In genomic region chr2:87246054-87246453, GRCh38 we compare ENCODE assay signal across 7 cellular contexts.
DNase-seq lines count a peak whose midpoint lies in the region; ATAC-seq and TF ChIP-seq lines count a peak whose summit lies in the region.
"Not testable (repeated sequence)": the region's sequence is repeated elsewhere in the genome, so short reads cannot be mapped to it uniquely, and the experiment has no call there.

No MANE protein-coding gene starts in this region.

- H3K36me3 Mint-ChIP-seq in activated T-helper 17 cell treated with anti-CD3 and anti-CD28 coated beads, Interleukin-2, amount 50 U/mL, for 72 hours (ENCODE audit: low read depth), result not testable (repeated sequence)

- H3K4me1 Mint-ChIP-seq in activated T-helper 17 cell treated with anti-CD3 and anti-CD28 coated beads, Interleukin-2, amount 50 U/mL, for 72 hours, result not testable (repeated sequence)

- H3K4me1 ChIP-seq in HUES48 (ENCODE audit: control insufficient read depth, insufficient read depth, low read length), result not testable (repeated sequence)

- not testable (repeated sequence) for H3K27ac Mint-ChIP-seq in activated T-helper 17 cell treated with anti-CD3 and anti-CD28 coated beads, Interleukin-2, amount 50 U/mL, for 72 hours

- H3K4me3 Mint-ChIP-seq in activated T-helper 17 cell treated with anti-CD3 and anti-CD28 coated beads, Interleukin-2, amount 50 U/mL, for 72 hours, result not testable (repeated sequence)

- not testable (repeated sequence) for H3K4me3 ChIP-seq in AG10803 (ENCODE audit: low read length); HUES48 (ENCODE audit: low read depth, low read length)

- not testable (repeated sequence) for H3K27me3 Mint-ChIP-seq in activated T-helper 17 cell treated with anti-CD3 and anti-CD28 coated beads, Interleukin-2, amount 50 U/mL, for 72 hours

- H3K9me3 Mint-ChIP-seq in activated T-helper 17 cell treated with anti-CD3 and anti-CD28 coated beads, Interleukin-2, amount 50 U/mL, for 72 hours, result not testable (repeated sequence)

- peak overlapping the region; percentile 33 for H3K27ac ChIP-seq in HUES48 (ENCODE audit: low read depth, low read length)

- TF ChIP-seq CTCF in AG10803 (conservative IDR thresholded peaks at IDR 0.05; ENCODE audit: low read length), result not testable (repeated sequence)

- peak; percentile 68 for ATAC-seq in activated T-helper 17 cell treated with anti-CD3 and anti-CD28 coated beads, Interleukin-2, amount 50 U/mL, for 72 hours (replicated peaks)
- ATAC-seq in stimulated activated naive CD8-positive, alpha-beta T cell treated with anti-CD3 and anti-CD28 coated beads, Interleukin-15, Interleukin-2, amounts not matched to agents 100 U/mL and 50 U/mL, for 24 hours, result peak; percentile 77

- H3K9me3 ChIP-seq in HUES48 (ENCODE audit: control insufficient read depth, insufficient read depth, low read length), result not testable (repeated sequence)

- not testable (repeated sequence) for H3K9ac ChIP-seq in HUES48 (ENCODE audit: low read depth, low read length)

- DNase-seq in AG10803 (ENCODE audit: low read depth), result peak; percentile 0
- DNase-seq in activated CD4-positive, alpha-beta T cell treated with anti-CD3 and anti-CD28 coated beads, Interleukin-2, amount 50 U/mL, for 48 hours, result peak; percentile 22 to 44
- peak; percentile 10 for DNase-seq in epidermal melanocyte (ENCODE audit: insufficient read length, low spot score)
- peak; percentile 34 for DNase-seq in stimulated activated CD4-positive, alpha-beta T cell treated with anti-CD3 and anti-CD28 coated beads, Interleukin-15, amount 100 ng/mL, for 24 hours
- not testable (repeated sequence) for DNase-seq in stimulated activated naive CD8-positive, alpha-beta T cell treated with anti-CD3 and anti-CD28 coated beads, Interleukin-15, Interleukin-2, amounts not matched to agents 100 U/mL and 50 U/mL, for 24 hours

- not testable (repeated sequence) for H3K36me3 ChIP-seq in HUES48 (ENCODE audit: control insufficient read depth, insufficient read depth, low read length)

- H3K27me3 ChIP-seq in HUES48 (ENCODE audit: control insufficient read depth, insufficient read depth, low read length), result not testable (repeated sequence)
